ENCODE assay signal across 1 cellular context in genomic region chr14:20782280-20782890, GRCh38.
TF ChIP-seq lines count a peak whose summit lies in the region.

No MANE protein-coding gene starts in this region.

TF ChIP-seq in H1, 55 proteins besides CTCF, POLR2A, EP300 and RAD21:
- TF ChIP-seq MAX (IDR thresholded peaks at IDR 0.05) = no peak
- TF ChIP-seq SP4 (IDR thresholded peaks at IDR 0.05; ENCODE audit: low read length) = no peak
- TF ChIP-seq HDAC6 (IDR thresholded peaks at IDR 0.05; ENCODE audit: low read depth, low read length) = no peak
- TF ChIP-seq ATF2 (IDR thresholded peaks at IDR 0.05; ENCODE audit: low read length) = no peak
- TF ChIP-seq KDM4A (IDR thresholded peaks at IDR 0.05; ENCODE audit: low read depth, low read length, severe bottlenecking) = no peak
- no peak for TF ChIP-seq RXRA (IDR thresholded peaks at IDR 0.05; ENCODE audit: insufficient read depth, low read depth, low read length)
- no peak for TF ChIP-seq SIX5 (IDR thresholded peaks at IDR 0.05; ENCODE audit: low read depth, low read length)
- no peak for TF ChIP-seq CHD7 (IDR thresholded peaks at IDR 0.05; ENCODE audit: insufficient replicate concordance, low read length)
- TF ChIP-seq CTBP2 (IDR thresholded peaks at IDR 0.05; ENCODE audit: borderline replicate concordance, insufficient read depth, insufficient read length, low read length) = no peak
- no peak for TF ChIP-seq E2F6 (IDR thresholded peaks at IDR 0.05)
- TF ChIP-seq EGR1 (IDR thresholded peaks at IDR 0.05; ENCODE audit: borderline replicate concordance, low read depth, low read length) = no peak
- TF ChIP-seq JUND (IDR thresholded peaks at IDR 0.05; ENCODE audit: low read length) = no peak
- no peak for TF ChIP-seq PHF8 (conservative IDR thresholded peaks at IDR 0.05; ENCODE audit: low read depth, low read length)
- TF ChIP-seq ZNF274 (IDR thresholded peaks at IDR 0.05; ENCODE audit: borderline replicate concordance, extremely low read depth, low read length) = no peak
- no peak for TF ChIP-seq CEBPB (IDR thresholded peaks at IDR 0.05; ENCODE audit: low read depth, low read length)
- no peak for TF ChIP-seq POLR2AphosphoS5 (IDR thresholded peaks at IDR 0.05; ENCODE audit: low read depth, low read length)
- TF ChIP-seq MAFK (IDR thresholded peaks at IDR 0.05; ENCODE audit: low read depth, low read length) = no peak
- TF ChIP-seq SAP30 (IDR thresholded peaks at IDR 0.05; ENCODE audit: insufficient read depth, insufficient replicate concordance, low read length) = no peak
TF ChIP-seq in H1: peak in this region for 0.
